15 cellular contexts compared by ENCODE assay signal in genomic region chr12:19456176-19456575, GRCh38. TPM values are rescaled to one million over a fixed set of nuclear protein-coding genes. Genes with fewer than 3 reads are reported as not detected.
A peak's percentile ranks its signal among the peaks of the same experiment; 100 is the strongest.
DNase-seq lines count a peak whose midpoint lies in the region; ATAC-seq and TF ChIP-seq lines count a peak whose summit lies in the region.
"Had no signal": no experiment of that assay in that cellular context is flagged by ENCODE, and none has a peak within 500 bp of the region (broad histone marks: within the 10 kb centered on the region; RNA-seq: fewer than 3 reads in every experiment).

No MANE protein-coding gene starts in this region.

- no peak overlapping the region for H2BK15ac ChIP-seq in neuronal stem cell (ENCODE audit: low read length)

- no peak overlapping the region for H4K91ac ChIP-seq in neuronal stem cell (ENCODE audit: low read depth, low read length, poor library complexity)

- H3K23ac ChIP-seq in neuronal stem cell (ENCODE audit: low read depth, low read length, poor library complexity), result no peak overlapping the region

- ATAC-seq in Right ventricle myocardium inferior, result peak; percentile 63

- no peak overlapping the region for H2BK120ac ChIP-seq in neuronal stem cell (ENCODE audit: low read depth, low read length)

- no peak overlapping the region for H2BK5ac ChIP-seq in neuronal stem cell (ENCODE audit: low read length)

- peaks cover 99% of the 10 kb centered on the region for H3K79me2 ChIP-seq in osteoblast (ENCODE audit: insufficient read depth, low read length)

- DNase-seq in Right ventricle myocardium inferior (ENCODE audit: missing footprints), result no peak
- no peak for DNase-seq in right atrium auricular region (ENCODE audit: low spot score)
- peak; percentile 34 to 77 (median 56) for DNase-seq in adrenal gland
- DNase-seq in left ventricle myocardium inferior, result peak; percentile 50
- no peak for DNase-seq in neuronal stem cell (ENCODE audit: low spot score)
- no peak for DNase-seq in SW480 (ENCODE audit: low spot score)
- no peak for DNase-seq in osteoblast (ENCODE audit: insufficient read length, low spot score, missing footprints)
- DNase-seq in NCI-H526 (lab: John Stamatoyannopoulos, UW), result no peak
- DNase-seq: 8988T, AML-193, DMS53, HCEC 1CT, HFFc6 had no signal

- H3K27me3 ChIP-seq in right atrium auricular region (no peaks in the 10 kb centered on the region), adrenal gland (no peaks in the 10 kb centered on the region), left ventricle myocardium inferior (ENCODE audit: low read depth) (no peaks in the 10 kb centered on the region), neuronal stem cell (ENCODE audit: control insufficient read depth in 3 of 3, insufficient read depth in 3 of 3, low read depth in 1 of 3, low read length in 3 of 3) (no peaks in the 10 kb centered on the region), osteoblast (ENCODE audit: insufficient read depth, low read length) (no peaks in the 10 kb centered on the region)
- H3K27me3 ChIP-seq: BLaER1 had no signal

- TF ChIP-seq POLR2A in adrenal gland (IDR thresholded peaks at IDR 0.05), result no peak

- H3K18ac ChIP-seq in neuronal stem cell (ENCODE audit: low read length), result no peak overlapping the region

- no peak overlapping the region for H3K9ac ChIP-seq in neuronal stem cell (ENCODE audit: low read depth, low read length, poor library complexity)
- H3K9ac ChIP-seq: BLaER1 had no signal

- peaks cover 6% of the 10 kb centered on the region for H3K79me1 ChIP-seq in neuronal stem cell (ENCODE audit: low read depth, low read length)

- intact Hi-C loops in Right ventricle myocardium inferior (cut with DNase I) (loop anchor here (10.0 kb wide), 1 partner anchor 321 kb away; no protein-coding TSS in a partner anchor), adrenal gland (cut with DNase I) (no loop called here), left ventricle myocardium inferior (cut with micrococcal nuclease) (no loop called here)

- H3K36me3 ChIP-seq in right atrium auricular region (no peaks in the 10 kb centered on the region), adrenal gland (replicated peaks in 1 of 2) (no peaks in the 10 kb centered on the region), left ventricle myocardium inferior (no peaks in the 10 kb centered on the region), neuronal stem cell (replicated peaks in 1 of 2; ENCODE audit: control insufficient read depth in 2 of 2, insufficient read depth in 2 of 2, low read length in 2 of 2) (peaks cover 3 to 28% of the 10 kb centered on the region in 2 donors), osteoblast (ENCODE audit: insufficient read depth, low read length) (no peaks in the 10 kb centered on the region)

- H3K4me1 ChIP-seq in right atrium auricular region (peaks cover 0 to 46% of the 10 kb centered on the region in 2 donors), adrenal gland (replicated peaks in 1 of 2) (peaks cover 6 to 22% of the 10 kb centered on the region in 2 donors), left ventricle myocardium inferior (peaks cover 55% of the 10 kb centered on the region), neuronal stem cell (ENCODE audit: control insufficient read depth in 2 of 2, insufficient read depth in 1 of 2, low read depth in 1 of 2, low read length in 2 of 2) (no peaks in the 10 kb centered on the region), osteoblast (ENCODE audit: insufficient read depth, low read length) (no peaks in the 10 kb centered on the region)
- H3K4me1 ChIP-seq: BLaER1 had no signal

- no peak overlapping the region for H2BK12ac ChIP-seq in neuronal stem cell (ENCODE audit: low read length)

- H3K9me3 ChIP-seq in right atrium auricular region, result no peaks in the 10 kb centered on the region
- H3K9me3 ChIP-seq in adrenal gland (replicated peaks in 1 of 3), result no peaks in the 10 kb centered on the region
- no peaks in the 10 kb centered on the region for H3K9me3 ChIP-seq in left ventricle myocardium inferior (replicated peaks)
- peaks cover 0 to 4% of the 10 kb centered on the region in 2 donors for H3K9me3 ChIP-seq in neuronal stem cell (replicated peaks in 1 of 2; ENCODE audit: control insufficient read depth in 2 of 2, insufficient read depth in 1 of 2, low read depth in 1 of 2, low read length in 2 of 2)
- H3K9me3 ChIP-seq in osteoblast (ENCODE audit: low read depth, low read length), result no peaks in the 10 kb centered on the region

- H3K4me2 ChIP-seq in neuronal stem cell (ENCODE audit: insufficient read depth, low read length, poor library complexity, severe bottlenecking) (no peak overlapping the region), osteoblast (ENCODE audit: insufficient read depth, low read length) (no peak overlapping the region)
- H3K4me2 ChIP-seq: BLaER1 had no signal

- H3K4me3 ChIP-seq in right atrium auricular region (no peak overlapping the region), adrenal gland (no peak overlapping the region), left ventricle myocardium inferior (no peak overlapping the region), neuronal stem cell (ENCODE audit: low read length in 2 of 2) (no peak overlapping the region), osteoblast (ENCODE audit: insufficient read depth, low read length) (no peak overlapping the region)
- H3K4me3 ChIP-seq: BLaER1 had no signal

- H2AFZ ChIP-seq in neuronal stem cell (ENCODE audit: low read length), result no peak overlapping the region
- H2AFZ ChIP-seq in osteoblast (ENCODE audit: low read length), result no peak overlapping the region

- no peak overlapping the region for H2AK5ac ChIP-seq in neuronal stem cell (ENCODE audit: low read depth, low read length)

- WGBS in adrenal gland, 4 donors, result 62 to 71% (median 67%) methylated on average over 3 to 7 of the region's 7 CpGs
- no CpG with 5 or more reads among the region's 7 CpGs for WGBS in neuronal stem cell (ENCODE audit: extremely low coverage in 2 of 2, insufficient read length in 2 of 2, insufficient replicate concordance in 1 of 2), 2 donors

- H4K20me1 ChIP-seq in osteoblast (ENCODE audit: insufficient read depth, low read length), result peaks cover 56% of the 10 kb centered on the region

- H3K27ac ChIP-seq in right atrium auricular region (no peak overlapping the region), adrenal gland (no peak overlapping the region), left ventricle myocardium inferior (replicated peaks) (peak overlapping the region; percentile 36), neuronal stem cell (replicated peaks; ENCODE audit: low read length) (no peak overlapping the region), osteoblast (ENCODE audit: low read depth, low read length) (no peak overlapping the region)
- H3K27ac ChIP-seq: BLaER1, HL-60 had no signal

- H3K4ac ChIP-seq in neuronal stem cell (ENCODE audit: low read length), result peak overlapping the region; percentile 0

- H3K14ac ChIP-seq in neuronal stem cell (ENCODE audit: low read length), result no peak overlapping the region

- TF ChIP-seq CTCF in right atrium auricular region (IDR thresholded peaks at IDR 0.05) (peak in 1 of 2 donors; percentile 35), adrenal gland (IDR thresholded peaks at IDR 0.05) (no peak), left ventricle myocardium inferior (IDR thresholded peaks at IDR 0.05; ENCODE audit: borderline replicate concordance) (peak; percentile 40), osteoblast (IDR thresholded peaks at IDR 0.05; ENCODE audit: extremely low read depth, low read depth, low read length) (no peak)

- no peak overlapping the region for H4K8ac ChIP-seq in neuronal stem cell (ENCODE audit: low read depth, low read length)

RNA-seq across cellular contexts. Expression of gene AEBP2, which starts 16.9 kb away (rescaled TPM):
- 27.8 TPM for total RNA-seq in Right ventricle myocardium inferior
- 10 to 100 TPM; 14.2 to 15.4 TPM for total RNA-seq in right atrium auricular region
- 10 to 100 TPM; 22.6 to 83.1 (median 47.4) TPM for total RNA-seq in adrenal gland
- polyA plus RNA-seq in adrenal gland, result 10 to 100 TPM; 15.7 to 32.9 (median 20.8) TPM
- 22.8 TPM for total RNA-seq in left ventricle myocardium inferior
- polyA plus RNA-seq in neuronal stem cell (2013, experiment 1 of 2), result 39.0 TPM
- polyA plus RNA-seq in neuronal stem cell (2013, experiment 2 of 2), result 36.3 TPM
- 19.2 and 20.0 TPM in 2 replicates for total RNA-seq in osteoblast

Comparison
In these comparisons a context has a peak if more than half of its experiments do, and no peak if none do; other contexts are left out.
1. DNase-seq: peak in adrenal gland (7 of 7) and left ventricle myocardium inferior (single experiment); none in Right ventricle myocardium inferior (single experiment), right atrium auricular region (single experiment), neuronal stem cell (single experiment), SW480 (single experiment), osteoblast (single experiment) and NCI-H526 (0 of 2).